Comparison of ENCODE assay signal across 1 cellular context in genomic region chr15:68285243-68285980, GRCh38.
TF ChIP-seq lines count a peak whose summit lies in the region.

No MANE protein-coding gene starts in this region.

TF ChIP-seq in WTC11, 78 proteins besides CTCF, POLR2A, EP300 and RAD21 (continued from another document):
- TF ChIP-seq STAT6 (CRISPR knock-in tag; conservative IDR thresholded peaks at IDR 0.05; ENCODE audit: low read depth): no peak
- TF ChIP-seq GABPB1 (CRISPR knock-in tag; IDR thresholded peaks at IDR 0.05): 0 out of 2 replicates have a peak, but pooled peaks have one; percentile 33
- no peak for TF ChIP-seq ZBTB43 (CRISPR knock-in tag; IDR thresholded peaks at IDR 0.05)
- TF ChIP-seq TCF7 (CRISPR knock-in tag; IDR thresholded peaks at IDR 0.05; ENCODE audit: low read depth): no peak
TF ChIP-seq in WTC11: peak in this region for 1.
